9 cellular contexts compared by ENCODE assay signal in genomic region chr17:41351177-41351576, GRCh38. TPM values are rescaled to one million over a fixed set of nuclear protein-coding genes. Genes with fewer than 3 reads are reported as not detected.
"Had no signal": no experiment of that assay in that cellular context is flagged by ENCODE, and none has a peak within 500 bp of the region (broad histone marks: within the 10 kb centered on the region; RNA-seq: fewer than 3 reads in every experiment).

No MANE protein-coding gene starts in this region.

- DNase-seq: IMR-90, KBM-7, KG1 had no signal

- FAIRE-seq: HTR-8/SVneo, K562 had no signal

- H3K27ac ChIP-seq: HL-60 had no signal

- H3K4me3 ChIP-seq: K562 had no signal

- ATAC-seq: K562 had no signal

RNA-seq across cellular contexts. Expression of gene KRT33A, which starts 0.5 kb away (rescaled TPM):
- total RNA-seq: HT-29, HT1080, IMR-90, K562 had no signal
- polyA plus RNA-seq: IgD-negative memory B cell, IMR-90, K562 had no signal

RNA-seq across cellular contexts. Expression of gene KRT33B, which starts 18.4 kb away (rescaled TPM):
- total RNA-seq: HT-29, HT1080, K562 had no signal
- polyA plus RNA-seq: IgD-negative memory B cell, K562 had no signal

RNA-seq across cellular contexts. Expression of gene KRT34, which starts 30.9 kb away (rescaled TPM):
- total RNA-seq: HT-29, K562 had no signal
- polyA plus RNA-seq: IgD-negative memory B cell, K562 had no signal

RNA-seq across cellular contexts. Expression of gene KRTAP17-1, which starts 35.7 kb away (rescaled TPM):
- total RNA-seq: HT-29, HT1080, IMR-90, K562 had no signal
- polyA plus RNA-seq: IgD-negative memory B cell, IMR-90, K562 had no signal

RNA-seq across cellular contexts. Expression of gene KRTAP16-1, which starts 42.1 kb away (rescaled TPM):
- total RNA-seq: HT-29, HT1080, IMR-90, K562 had no signal
- polyA plus RNA-seq: IgD-negative memory B cell, IMR-90, K562 had no signal
